ENCODE assay signal across 8 cellular contexts in genomic region chr20:62355527-62356142, GRCh38. TPM values are rescaled to one million over a fixed set of nuclear protein-coding genes. Genes with fewer than 3 reads are reported as not detected.
A peak's percentile ranks its signal among the peaks of the same experiment; 100 is the strongest.
DNase-seq lines count a peak whose midpoint lies in the region; ATAC-seq and TF ChIP-seq lines count a peak whose summit lies in the region.

No MANE protein-coding gene starts in this region.

- peaks cover 58 to 89% of the 10 kb centered on the region in 2 experiments for H3K4me1 ChIP-seq in HCT116 (ENCODE audit: control insufficient read depth in 1 of 2, insufficient read depth in 2 of 2, low read length in 2 of 2)

- H3K4me3 ChIP-seq in HCT116 (replicated peaks in 1 of 2; ENCODE audit: low read depth in 1 of 2, low read length in 2 of 2), result no peak overlapping the region
- H3K4me3 ChIP-seq in astrocyte of the spinal cord (ENCODE audit: low read depth, low read length), result no peak overlapping the region
- H3K4me3 ChIP-seq in skin epidermis, result no peak overlapping the region

- intact Hi-C loops in HCT116 (cut with micrococcal nuclease), result no loop called here

- H3K27ac ChIP-seq in HCT116 (ENCODE audit: low read depth, low read length) (peak overlapping the region; percentile 91; the same call in 1 of the 2 replicates), skin epidermis (peak overlapping the region in 19 of 21 experiments; percentile 6 to 87 (median 78))

- CTCF ChIA-PET in HCT116 (lab: Charles Lee), result no interaction called here

- H3K79me2 ChIP-seq in HCT116 (ENCODE audit: insufficient read depth, low read length), result peaks cover 81% of the 10 kb centered on the region

- H3K36me3 ChIP-seq in HCT116 (ENCODE audit: control insufficient read depth in 1 of 2, insufficient read depth in 2 of 2, low read length in 2 of 2), result peaks cover 3 to 25% of the 10 kb centered on the region in 2 experiments; a peak in 2 of 4 replicates

- no peaks in the 10 kb centered on the region for H3K27me3 ChIP-seq in HCT116 (ENCODE audit: insufficient read depth, low read length)

- RAD21 ChIA-PET in HCT116 (lab: Charles Lee; ENCODE audit: low non-redundant PET in 1 of 2, low total read pairs in 2 of 2, uncharacterized antibody in 2 of 2, unreplicated experiment in 2 of 2), result no interaction called here

- no peaks in the 10 kb centered on the region for H4K20me1 ChIP-seq in HCT116 (ENCODE audit: insufficient read depth)

- POLR2A ChIA-PET in HCT116 (lab: Charles Lee), result interaction anchor here (1.9 kb wide), 1 partner anchor 13 kb away, joined by 4 read pairs; no protein-coding TSS in a partner anchor

- no TSS peak for BruUV-seq in HCT116 (replicated peaks; lab: Mats Ljungman, UMichigan)

- TF ChIP-seq CTCF in HCT116 (IDR thresholded peaks at IDR 0.05 in 2 of 3, conservative IDR thresholded peaks at IDR 0.05 in 1 of 3; ENCODE audit: borderline replicate concordance in 1 of 3, insufficient read depth in 1 of 3, low read depth in 2 of 3, low read length in 2 of 3) (no peak), astrocyte of the spinal cord (IDR thresholded peaks at IDR 0.05; ENCODE audit: low read depth, low read length) (no peak)

- TF ChIP-seq POLR2A in HCT116 (IDR thresholded peaks at IDR 0.05; ENCODE audit: borderline replicate concordance, extremely low read depth, insufficient read depth, insufficient read length), result no peak

- H3K9ac ChIP-seq in HCT116 (ENCODE audit: low read length), result no peak overlapping the region

- TF ChIP-seq RAD21 in HCT116 (IDR thresholded peaks at IDR 0.05; ENCODE audit: low read depth), result no peak

- ATAC-seq in HCT116 (no peak), HG02588 (IDR thresholded peaks at IDR 0.05; ENCODE audit: unreplicated experiment) (no peak)

- H3K4me2 ChIP-seq in HCT116 (ENCODE audit: low read length), result peak overlapping the region; percentile 30; the same call in 1 of the 2 replicates

- in situ Hi-C loops in astrocyte of the spinal cord (cut with HindIII; ENCODE audit: low sequenced_read_pairs), result no loop called here

- no peak for DNase-seq in HCT116 (ENCODE audit: low read depth, low spot score)
- DNase-seq in astrocyte of the spinal cord (ENCODE audit: low read depth, low spot score), result peak; percentile 65
- peak; percentile 60 for DNase-seq in iPS-NIHi7 (ENCODE audit: extremely low spot score)
- DNase-seq in NCI-H1092 treated with DMSO at 0.1 percent for 48 hours (lab: John Stamatoyannopoulos, UW), result no peak
- no peak for DNase-seq in stimulated activated CD4-positive, alpha-beta T cell treated with anti-CD3 and anti-CD28 coated beads, Interleukin-4, amount 100 ng/mL, for 1 hour
- DNase-seq in GM19238 (ENCODE audit: insufficient read length, low spot score), result no peak

- H2AFZ ChIP-seq in HCT116 (ENCODE audit: low read depth, low read length, poor library complexity, severe bottlenecking), result no peak overlapping the region

- no peaks in the 10 kb centered on the region for H3K9me2 ChIP-seq in HCT116 (ENCODE audit: insufficient read depth)

- H3K9me3 ChIP-seq in HCT116 (ENCODE audit: control insufficient read depth in 1 of 2, insufficient read depth in 1 of 2, low read depth in 1 of 2, low read length in 2 of 2), result no peaks in the 10 kb centered on the region

TF ChIP-seq in HCT116, 20 proteins besides CTCF, POLR2A, EP300 and RAD21:
- TF ChIP-seq CEBPB (IDR thresholded peaks at IDR 0.05; ENCODE audit: low read depth), result no peak
- no peak for TF ChIP-seq SRF (IDR thresholded peaks at IDR 0.05; ENCODE audit: low read depth)
- no peak for TF ChIP-seq CBX3 (IDR thresholded peaks at IDR 0.05; ENCODE audit: low read depth)
- no peak for TF ChIP-seq ZFX (IDR thresholded peaks at IDR 0.05)
- no peak for TF ChIP-seq FOSL1 (IDR thresholded peaks at IDR 0.05; ENCODE audit: low read depth)
- TF ChIP-seq REST (IDR thresholded peaks at IDR 0.05; ENCODE audit: low read depth), result no peak
- no peak for TF ChIP-seq ATF3 (IDR thresholded peaks at IDR 0.05)

RNA-seq across cellular contexts. Expression of gene LAMA5, which starts 11.5 kb away (rescaled TPM):
- total RNA-seq in HCT116 (2021; ENCODE audit: unreplicated experiment), result 321 TPM
- 190 and 217 TPM in 2 replicates for polyA plus RNA-seq in HCT116 (2012)

RNA-seq across cellular contexts. Expression of gene RPS21, which starts 31.3 kb away (rescaled TPM):
- 2,488 TPM for total RNA-seq in HCT116 (2021; ENCODE audit: unreplicated experiment)
- 5,598 and 10,032 TPM in 2 replicates for polyA plus RNA-seq in HCT116 (2012)

RNA-seq across cellular contexts. Expression of gene CABLES2, which starts 51.5 kb away (rescaled TPM):
- total RNA-seq in HCT116 (2021; ENCODE audit: unreplicated experiment), result 8.9 TPM
- 8.1 and 9.5 TPM in 2 replicates for polyA plus RNA-seq in HCT116 (2012)

RNA-seq across cellular contexts. Expression of gene ADRM1, which starts 52.8 kb away (rescaled TPM):
- total RNA-seq in HCT116 (2021; ENCODE audit: unreplicated experiment), result 158 TPM
- 196 and 200 TPM in 2 replicates for polyA plus RNA-seq in HCT116 (2012)

Comparison
In these comparisons a context has a peak if more than half of its experiments do, and no peak if none do; other contexts are left out.
1. DNase-seq: peak in astrocyte of the spinal cord (single experiment) and iPS-NIHi7 (single experiment); none in HCT116 (single experiment), NCI-H1092 treated with DMSO at 0.1 percent for 48 hours (single experiment), stimulated activated CD4-positive, alpha-beta T cell treated with anti-CD3 and anti-CD28 coated beads, Interleukin-4, amount 100 ng/mL, for 1 hour (single experiment) and GM19238 (single experiment).